Comparison of ENCODE assay signal across 10 cellular contexts in genomic region chr1:20788489-20788795, GRCh38. TPM values are rescaled to one million over a fixed set of nuclear protein-coding genes. Genes with fewer than 3 reads are reported as not detected.
A peak's percentile ranks its signal among the peaks of the same experiment; 100 is the strongest.
DNase-seq lines count a peak whose midpoint lies in the region; ATAC-seq and TF ChIP-seq lines count a peak whose summit lies in the region.
"Had no signal": no experiment of that assay in that cellular context is flagged by ENCODE, and none has a peak within 500 bp of the region (broad histone marks: within the 10 kb centered on the region; RNA-seq: fewer than 3 reads in every experiment).

No MANE protein-coding gene starts in this region.

- no peak overlapping the region for H3K27ac Mint-ChIP-seq in activated CD8-positive, alpha-beta T cell treated with anti-CD3 and anti-CD28 coated beads, Interleukin-2, amount 10 ng/mL, durations not matched to agents 7 days and 5 days
- peak overlapping the region; percentile 95 for H3K27ac Mint-ChIP-seq in mesothelial cell of epicardium

- TF ChIP-seq CTCF in cardiac muscle cell (IDR thresholded peaks at IDR 0.05; ENCODE audit: low read depth, low read length) (no peak), heart left ventricle (IDR thresholded peaks at IDR 0.05) (no peak), mesothelial cell of epicardium (IDR thresholded peaks at IDR 0.05; ENCODE audit: unreplicated experiment) (no peak), vagina (IDR thresholded peaks at IDR 0.05) (no peak)

- H3K36me3 Mint-ChIP-seq in activated CD8-positive, alpha-beta T cell treated with anti-CD3 and anti-CD28 coated beads, Interleukin-2, amount 10 ng/mL, durations not matched to agents 7 days and 5 days (ENCODE audit: low read depth), result peaks cover 14% of the 10 kb centered on the region
- H3K36me3 Mint-ChIP-seq in mesothelial cell of epicardium, result no peaks in the 10 kb centered on the region

- H3K36me3 ChIP-seq in cardiac muscle cell (no peaks in the 10 kb centered on the region), heart left ventricle (no peaks in the 10 kb centered on the region), vagina (no peaks in the 10 kb centered on the region)

- H3K4me1 Mint-ChIP-seq in activated CD8-positive, alpha-beta T cell treated with anti-CD3 and anti-CD28 coated beads, Interleukin-2, amount 10 ng/mL, durations not matched to agents 7 days and 5 days (ENCODE audit: low read depth), result peaks cover 25% of the 10 kb centered on the region
- peaks cover 25% of the 10 kb centered on the region for H3K4me1 Mint-ChIP-seq in mesothelial cell of epicardium

- ATAC-seq in heart left ventricle (no peak), HG02610 (IDR thresholded peaks at IDR 0.05; ENCODE audit: unreplicated experiment) (no peak), GM18498 (IDR thresholded peaks at IDR 0.05; ENCODE audit: unreplicated experiment) (no peak)
- no peak for ATAC-seq in activated CD8-positive, alpha-beta T cell treated with anti-CD3 and anti-CD28 coated beads, Interleukin-2, amount 10 ng/mL, durations not matched to agents 7 days and 5 days

- TF ChIP-seq POLR2A in heart left ventricle (IDR thresholded peaks at IDR 0.05) (no peak), vagina (IDR thresholded peaks at IDR 0.05) (no peak)

- H3K4me3 Mint-ChIP-seq in activated CD8-positive, alpha-beta T cell treated with anti-CD3 and anti-CD28 coated beads, Interleukin-2, amount 10 ng/mL, durations not matched to agents 7 days and 5 days, result peak overlapping the region; percentile 91
- peak overlapping the region; percentile 93 for H3K4me3 Mint-ChIP-seq in mesothelial cell of epicardium

- WGBS in heart left ventricle, 4 donors, result 94 to 97% (median 96%) methylated on average over 8 of the region's 8 CpGs

- no peaks in the 10 kb centered on the region for H3K27me3 Mint-ChIP-seq in activated CD8-positive, alpha-beta T cell treated with anti-CD3 and anti-CD28 coated beads, Interleukin-2, amount 10 ng/mL, durations not matched to agents 7 days and 5 days (ENCODE audit: low read depth)
- H3K27me3 Mint-ChIP-seq in mesothelial cell of epicardium (ENCODE audit: low read depth), result no peaks in the 10 kb centered on the region

- no peak overlapping the region for H3K4me3 ChIP-seq in cardiac muscle cell
- H3K4me3 ChIP-seq in heart left ventricle, result peak overlapping the region in 2 of 12 donors; percentile 94 to 98
- no peak overlapping the region for H3K4me3 ChIP-seq in vagina

- intact Hi-C loops in heart left ventricle (cut with DNase I) (loop anchor here in 2 of 10 donors (5.0 to 10.0 kb wide), 3 partner anchors 91 to 406 kb away; partner anchors contain the start of gene EIF4G3 (in 1 of the 2)), vagina (cut with DNase I) (loop anchor here (5.0 kb wide), 1 partner anchor 1846 kb away; no protein-coding TSS in a partner anchor)

- DNase-seq in cardiac muscle cell (ENCODE audit: low read depth in 1 of 2, low spot score in 1 of 2), result no peak
- DNase-seq in heart left ventricle, result no peak
- DNase-seq in activated CD8-positive, alpha-beta T cell treated with anti-CD3 and anti-CD28 coated beads, Interleukin-2, amount 10 ng/mL, durations not matched to agents 7 days and 5 days, result no peak
- no peak for DNase-seq in mesothelial cell of epicardium (ENCODE audit: low spot score in 2 of 2, unreplicated experiment in 2 of 2)
- DNase-seq in vagina (ENCODE audit: extremely low spot score in 2 of 2), result no peak
- DNase-seq in stimulated activated CD4-positive, alpha-beta T cell treated with anti-CD3 and anti-CD28 coated beads, Interleukin-4, amount 100 ng/mL, for 24 hours, result no peak
- DNase-seq: activated naive CD4-positive, alpha-beta T cell treated with Interleukin-2 at 50 U/mL for 16 hours; DMS153 had no signal

- H3K9me3 Mint-ChIP-seq in activated CD8-positive, alpha-beta T cell treated with anti-CD3 and anti-CD28 coated beads, Interleukin-2, amount 10 ng/mL, durations not matched to agents 7 days and 5 days (ENCODE audit: insufficient read depth), result no peaks in the 10 kb centered on the region
- no peaks in the 10 kb centered on the region for H3K9me3 Mint-ChIP-seq in mesothelial cell of epicardium

- CTCF ChIA-PET in activated CD8-positive, alpha-beta T cell treated with anti-CD3 and anti-CD28 coated beads, Interleukin-2, amount 10 ng/mL, durations not matched to agents 7 days and 5 days (lab: Charles Lee), result interaction anchor here (1.5 to 3.5 kb wide), 2 partner anchors 91 to 407 kb away, joined by 6 to 23 read pairs; no protein-coding TSS in a partner anchor

- H3K4me1 ChIP-seq in cardiac muscle cell (ENCODE audit: low read depth) (peaks cover 6% of the 10 kb centered on the region), heart left ventricle (peaks cover 3 to 31% (median 20%) of the 10 kb centered on the region in 12 donors), vagina (peaks cover 29% of the 10 kb centered on the region)

- POLR2A ChIA-PET in activated CD8-positive, alpha-beta T cell treated with anti-CD3 and anti-CD28 coated beads, Interleukin-2, amount 10 ng/mL, durations not matched to agents 7 days and 5 days (lab: Charles Lee), result interaction anchor here (0.6 to 1.3 kb wide), 4 partner anchors 12 to 387 kb away, joined by 3 to 4 read pairs (median 3); partner anchors contain the start of gene DDOST

- H3K27me3 ChIP-seq in cardiac muscle cell, result no peaks in the 10 kb centered on the region
- H3K27me3 ChIP-seq in heart left ventricle, result no peaks in the 10 kb centered on the region
- no peaks in the 10 kb centered on the region for H3K27me3 ChIP-seq in vagina

- H3K27ac ChIP-seq in cardiac muscle cell (peak overlapping the region; percentile 97), heart left ventricle (peak overlapping the region in 2 of 12 donors; percentile 98 to 99), vagina (peak overlapping the region; percentile 98)

- no peaks in the 10 kb centered on the region for H3K9me3 ChIP-seq in cardiac muscle cell (ENCODE audit: low read depth)
- H3K9me3 ChIP-seq in heart left ventricle, result no peaks in the 10 kb centered on the region
- H3K9me3 ChIP-seq in vagina, result no peaks in the 10 kb centered on the region

RNA-seq across cellular contexts. Expression of gene HP1BP3, which starts 1.3 kb away (rescaled TPM):
- total RNA-seq in cardiac muscle cell, result 144 and 178 TPM in 2 replicates
- polyA plus RNA-seq in cardiac muscle cell, result 91.0 and 135 TPM in 2 replicates
- total RNA-seq in heart left ventricle, result 100 to 1,000 TPM in 7 of 9 donors, 10 to 100 TPM in 2; 90.1 to 152 (median 132) TPM
- polyA plus RNA-seq in heart left ventricle, result 10 to 100 TPM; 37.9 to 94.6 TPM
- total RNA-seq in activated CD8-positive, alpha-beta T cell treated with anti-CD3 and anti-CD28 coated beads, Interleukin-2, amount 10 ng/mL, durations not matched to agents 7 days and 5 days, result 100 to 1,000 TPM; 316 to 324 TPM
- 262 to 270 TPM (median 269 TPM) in 3 replicates for total RNA-seq in mesothelial cell of epicardium
- total RNA-seq in vagina, result 267 TPM

RNA-seq across cellular contexts. Expression of gene SH2D5, which starts 55.9 kb away (rescaled TPM):
- total RNA-seq in cardiac muscle cell (0.98 and 1.9 TPM in 2 replicates), heart left ventricle (under 1 TPM in 2 of 9 donors, not detected in 7; 0.30 to 0.67 TPM), mesothelial cell of epicardium (0.45 to 0.90 TPM (median 0.49 TPM) in 3 replicates), vagina (not detected)
- polyA plus RNA-seq in cardiac muscle cell (1.1 and 1.4 TPM in 2 replicates), heart left ventricle (10 to 100 TPM in 1 of 2 donors, not detected in 1; 12.4 TPM)
- under 1 TPM in 1 of 2 experiments, not detected in 1; 0.05 TPM for total RNA-seq in activated CD8-positive, alpha-beta T cell treated with anti-CD3 and anti-CD28 coated beads, Interleukin-2, amount 10 ng/mL, durations not matched to agents 7 days and 5 days
